Comparison of ENCODE assay signal across 11 cellular contexts in the genomic region with DNA sequence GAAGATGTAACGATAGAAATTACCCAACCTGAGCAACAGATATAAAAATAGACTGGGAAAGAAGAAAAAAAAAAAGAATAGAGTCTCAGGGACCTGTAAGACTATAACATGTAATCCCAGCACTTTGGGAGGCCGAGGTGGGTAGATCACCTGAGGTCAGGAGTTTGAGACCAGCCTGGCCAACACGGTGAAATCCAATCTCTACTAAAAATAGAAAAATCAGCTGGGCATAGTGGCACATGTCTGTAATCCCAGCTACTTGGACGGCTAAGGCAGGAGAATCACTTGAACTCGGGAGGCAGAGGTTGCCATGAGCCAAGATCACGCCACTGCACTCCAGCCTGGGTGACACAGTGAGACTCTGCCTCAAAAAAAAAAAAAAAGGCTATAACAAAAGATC. TPM values are rescaled to one million over a fixed set of nuclear protein-coding genes. Genes with fewer than 3 reads are reported as not detected.
"Had no signal": no experiment of that assay in that cellular context is flagged by ENCODE, and none has a peak within 500 bp of the region (broad histone marks: within the 10 kb centered on the region; RNA-seq: fewer than 3 reads in every experiment).

No MANE protein-coding gene starts in this region.

RNA-seq across cellular contexts. Expression of a gene that starts 12.9 kb away (rescaled TPM):
- total RNA-seq: activated CD4-positive, alpha-beta memory T cell treated with anti-CD3 and anti-CD28 coated beads for 36 hours; activated CD4-positive, alpha-beta T cell treated with anti-CD3 and anti-CD28 coated beads for 36 hours; activated CD4-positive, alpha-beta T cell treated with anti-CD3 and anti-CD28 coated beads, Interleukin-2, amount 10 ng/mL, durations not matched to agents 24 days and 14 days; activated CD8-positive, alpha-beta memory T cell treated with anti-CD3 and anti-CD28 coated beads for 36 hours; activated CD8-positive, alpha-beta memory T cell treated with anti-CD3 and anti-CD28 coated beads, Interleukin-2, amount 10 ng/mL, durations not matched to agents 7 days and 5 days; activated CD8-positive, alpha-beta T cell treated with anti-CD3 and anti-CD28 coated beads, Interleukin-2, amount 10 ng/mL, durations not matched to agents 7 days and 5 days; activated naive CD4-positive, alpha-beta T cell treated with anti-CD3 and anti-CD28 coated beads for 36 hours; activated naive CD8-positive, alpha-beta T cell treated with anti-CD3 and anti-CD28 coated beads for 36 hours; activated T-helper 1 cell treated with anti-CD3 and anti-CD28 coated beads, Interleukin-12 subunit alpha, Interleukin-12 subunit beta, Interleukin-2, Interleukin-4 antibody, amounts not matched to agents 30 ng/mL and 10 ng/mL and 1 ng/mL, durations not matched to agents 14 hours and 24 hours and 36 hours; activated T-helper 2 cell treated with anti-CD3 and anti-CD28 coated beads, Interferon-gamma antibody, Interleukin-2, Interleukin-4, amounts not matched to agents 10 μg/mL and 5 μg/mL and 100 μg/mL, durations not matched to agents 14 hours and 24 hours and 36 hours; T-helper 1 cell treated with Interleukin-12 subunit alpha and Interleukin-12 subunit beta and Interleukin-4 antibody, amounts not matched to agents 30 ng/mL and 1 ng/mL, for 36 hours had no signal
